In the genomic region with DNA sequence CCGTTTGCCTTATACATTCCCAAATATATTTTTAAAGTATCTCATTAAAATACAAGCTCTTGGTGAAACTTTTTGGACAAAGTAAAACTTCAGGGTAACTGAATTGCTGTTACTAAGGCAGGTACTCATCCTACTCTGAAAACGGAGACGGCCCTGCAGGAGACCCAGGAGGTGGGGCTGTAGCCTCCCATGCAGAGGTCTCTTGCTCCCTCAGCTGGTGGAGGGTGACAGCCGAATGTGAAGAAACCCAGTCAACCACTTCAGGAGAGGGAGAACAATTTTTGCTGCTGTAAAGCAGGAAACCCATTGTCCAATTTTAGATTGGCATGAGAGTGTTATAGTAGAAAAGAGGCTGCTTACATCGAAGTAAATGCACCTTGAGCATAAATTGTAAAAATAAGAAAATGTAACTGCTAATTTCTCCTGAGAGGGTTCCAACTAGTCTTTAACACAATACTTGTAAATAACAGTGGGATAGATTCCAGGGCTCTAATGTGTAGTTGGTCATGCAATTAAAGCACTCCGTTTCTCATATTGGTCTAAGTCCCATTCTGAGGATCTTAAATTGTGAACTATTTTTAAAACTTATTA, we compare ENCODE assay signal across 8 cellular contexts. TPM values are rescaled to one million over a fixed set of nuclear protein-coding genes. Genes with fewer than 3 reads are reported as not detected.
DNase-seq lines count a peak whose midpoint lies in the region; ATAC-seq, FAIRE-seq and TF ChIP-seq lines count a peak whose summit lies in the region.
"Not testable (repeated sequence)": the region's sequence is repeated elsewhere in the genome, so short reads cannot be mapped to it uniquely, and the experiment has no call there.

No MANE protein-coding gene starts in this region.

- BruUV-seq in Calu3 (replicated peaks; lab: Mats Ljungman, UMichigan); HepG2 (replicated peaks; lab: Mats Ljungman, UMichigan): not testable (repeated sequence)

- in situ Hi-C loops in HepG2 (cut with HindIII; ENCODE audit: extremely low pct_ligation_motif_present, low pct_unique_long_range_greater_than_20kb) = not testable (repeated sequence)

- H3K9me3 ChIP-seq in HepG2 (ENCODE audit: low read length) = not testable (repeated sequence)

- not testable (repeated sequence) for H2AFZ ChIP-seq in HepG2 (ENCODE audit: low read length)

- peak; percentile 71 for DNase-seq in Calu3
- DNase-seq in NCI-H69 (lab: John Stamatoyannopoulos, UW) = peak; percentile 94
- DNase-seq in activated CD4-positive, alpha-beta T cell treated with anti-CD3 and anti-CD28 coated beads for 48 hours = peak; percentile 63
- not testable (repeated sequence) for DNase-seq in chondrocyte (ENCODE audit: low spot score)
- peak; percentile 45 for DNase-seq in HepG2 (ENCODE audit: low spot score)
- DNase-seq in stimulated activated CD8-positive, alpha-beta memory T cell treated with anti-CD3 and anti-CD28 coated beads, Interleukin-12 subunit alpha, Interleukin-12 subunit beta, amount 100 ng/mL, for 1 hour (ENCODE audit: low read depth) = peak; percentile 18

- H3K27me3 ChIP-seq in HepG2 (ENCODE audit: control insufficient read depth in 1 of 2, insufficient read depth in 2 of 2, low read length in 2 of 2) = peaks cover 0 to 13% of the 10 kb centered on the region in 2 experiments; a peak in 2 of 5 replicates

- not testable (repeated sequence) for TF ChIP-seq CTCF in Calu3 (IDR thresholded peaks at IDR 0.05; ENCODE audit: unreplicated experiment)
- peak; percentile 73 for TF ChIP-seq CTCF in chondrocyte (IDR thresholded peaks at IDR 0.05)
- peak; percentile 72 for TF ChIP-seq CTCF in HepG2 (CRISPR knock-in tag; IDR thresholded peaks at IDR 0.05)

- not testable (repeated sequence) for H3K36me3 ChIP-seq in HepG2 (replicated peaks in 1 of 2; ENCODE audit: control insufficient read depth in 1 of 2, insufficient read depth in 2 of 2, low read length in 2 of 2)

- not testable (repeated sequence) for H3K4me2 ChIP-seq in HepG2 (ENCODE audit: low read depth, low read length)

- CTCF ChIA-PET in Calu3 (lab: Charles Lee); HepG2 (lab: Yijun Ruan, JAX; ENCODE audit: low intra/inter-chr PET ratio, low total read pairs): not testable (repeated sequence)

- not testable (repeated sequence) for H3K36me3 Mint-ChIP-seq in Calu3 (ENCODE audit: insufficient read depth, unreplicated experiment); chondrocyte (ENCODE audit: low read depth)

- not testable (repeated sequence) for H4K20me1 ChIP-seq in HepG2 (ENCODE audit: insufficient read depth, low read length)

- peak overlapping the region; percentile 62 for H3K4me3 Mint-ChIP-seq in Calu3 (ENCODE audit: low read depth, unreplicated experiment)
- not testable (repeated sequence) for H3K4me3 Mint-ChIP-seq in chondrocyte (ENCODE audit: unreplicated experiment)

- not testable (repeated sequence) for H3K27ac Mint-ChIP-seq in Calu3 (ENCODE audit: unreplicated experiment); chondrocyte (ENCODE audit: unreplicated experiment)

- not testable (repeated sequence) for H3K4me3 ChIP-seq in HepG2 (replicated peaks in 1 of 3; ENCODE audit: insufficient read depth in 1 of 3, low read depth in 2 of 3, low read length in 3 of 3)

- TF ChIP-seq RAD21 in HepG2 (CRISPR knock-in tag; IDR thresholded peaks at IDR 0.05) = peak; percentile 75

- H3K4me1 ChIP-seq in HepG2 (ENCODE audit: insufficient read depth, low read length) = peaks cover 17% of the 10 kb centered on the region

- not testable (repeated sequence) for H3K9ac ChIP-seq in HepG2 (ENCODE audit: insufficient read depth, low read depth, low read length)

- H3K9me3 Mint-ChIP-seq in Calu3 (ENCODE audit: low read depth, unreplicated experiment); chondrocyte (ENCODE audit: low read depth): not testable (repeated sequence)

- POLR2A ChIA-PET in HepG2 (lab: Yijun Ruan, JAX) = not testable (repeated sequence)

- peak; percentile 90 for ATAC-seq in GM21381 (IDR thresholded peaks at IDR 0.05; ENCODE audit: unreplicated experiment)
- ATAC-seq in HG03521 (IDR thresholded peaks at IDR 0.05; ENCODE audit: unreplicated experiment) = peak; percentile 87
- ATAC-seq in HepG2 = peak; percentile 99

- not testable (repeated sequence) for H3K27me3 Mint-ChIP-seq in Calu3 (ENCODE audit: unreplicated experiment)
- peaks cover 25% of the 10 kb centered on the region for H3K27me3 Mint-ChIP-seq in chondrocyte (ENCODE audit: low read depth)

- not testable (repeated sequence) for TF ChIP-seq EP300 in HepG2 (IDR thresholded peaks at IDR 0.05; ENCODE audit: low read depth in 2 of 2, low read length in 2 of 2); HepG2 (CRISPR knock-in tag; IDR thresholded peaks at IDR 0.05; ENCODE audit: borderline replicate concordance)

- 1% methylated on average over 5 of the region's 6 CpGs for WGBS in HepG2 (ENCODE audit: low lambda C conversion rate)

- intact Hi-C loops in Calu3 (cut with micrococcal nuclease; ENCODE audit: unreplicated experiment); HepG2 (cut with micrococcal nuclease; ENCODE audit: unreplicated experiment): not testable (repeated sequence)

- H3K27ac ChIP-seq in HepG2 (ENCODE audit: extremely low read length, insufficient read depth, low read length) = not testable (repeated sequence)

- H3K4me1 Mint-ChIP-seq in Calu3 (ENCODE audit: low read depth, unreplicated experiment); chondrocyte (ENCODE audit: low read depth): not testable (repeated sequence)

- H3K79me2 ChIP-seq in HepG2 (ENCODE audit: insufficient read depth, low read length) = not testable (repeated sequence)

- TF ChIP-seq POLR2A in HepG2 (IDR thresholded peaks at IDR 0.05; ENCODE audit: insufficient read depth in 1 of 2, low read depth in 2 of 2, low read length in 2 of 2) = not testable (repeated sequence)

- peak; percentile 53 for FAIRE-seq in HepG2 (lab: Jason Lieb, UNC)

TF ChIP-seq in HepG2, 621 proteins besides CTCF, POLR2A, EP300 and RAD21:
- TF ChIP-seq SMC3 (IDR thresholded peaks at IDR 0.05; ENCODE audit: low read length) (peak; percentile 16; the same call in 1 of the 2 replicates), KLF16 (CRISPR knock-in tag; IDR thresholded peaks at IDR 0.05) (0 out of 4 replicates have a peak, but pooled peaks of 1 of the 2 experiments have one; percentile 47), STAG1 (CRISPR knock-in tag; IDR thresholded peaks at IDR 0.05) (peak; percentile 81), SAP130 (CRISPR knock-in tag; IDR thresholded peaks at IDR 0.05; ENCODE audit: low read depth) (0 out of 2 replicates have a peak, but pooled peaks have one; percentile 21)
- TF ChIP-seq, protein P1, sequence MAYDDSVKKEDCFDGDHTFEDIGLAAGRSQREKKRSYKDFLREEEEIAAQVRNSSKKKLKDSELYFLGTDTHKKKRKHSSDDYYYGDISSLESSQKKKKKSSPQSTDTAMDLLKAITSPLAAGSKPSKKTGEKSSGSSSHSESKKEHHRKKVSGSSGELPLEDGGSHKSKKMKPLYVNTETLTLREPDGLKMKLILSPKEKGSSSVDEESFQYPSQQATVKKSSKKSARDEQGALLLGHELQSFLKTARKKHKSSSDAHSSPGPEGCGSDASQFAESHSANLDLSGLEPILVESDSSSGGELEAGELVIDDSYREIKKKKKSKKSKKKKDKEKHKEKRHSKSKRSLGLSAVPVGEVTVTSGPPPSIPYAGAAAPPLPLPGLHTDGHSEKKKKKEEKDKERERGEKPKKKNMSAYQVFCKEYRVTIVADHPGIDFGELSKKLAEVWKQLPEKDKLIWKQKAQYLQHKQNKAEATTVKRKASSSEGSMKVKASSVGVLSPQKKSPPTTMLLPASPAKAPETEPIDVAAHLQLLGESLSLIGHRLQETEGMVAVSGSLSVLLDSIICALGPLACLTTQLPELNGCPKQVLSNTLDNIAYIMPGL (CRISPR knock-in tag; IDR thresholded peaks at IDR 0.05; ENCODE audit: borderline replicate concordance in 1 of 2, low read depth in 1 of 2) = peak in 1 of 2 experiments; percentile 39; a peak in 1 of 4 replicates
TF ChIP-seq in HepG2: peak in this region for 5; not testable (repeated sequence) for 616.

RNA-seq across cellular contexts. Expression of a gene that starts 8.1 kb away (rescaled TPM):
- total RNA-seq in Calu3 (2022) = 31.2 and 33.6 TPM in 2 replicates
- 19.1 to 27.7 TPM (median 19.4 TPM) in 3 replicates for total RNA-seq in chondrocyte
- 22.4 and 30.5 TPM in 2 replicates for total RNA-seq in HepG2 (2016; rRNA removed; fragmentation: Illumina TruSeq; extraction: Trizol)
- total RNA-seq in HepG2 (2016; cell fraction: cytosol; rRNA removed; fragmentation: Illumina TruSeq; extraction: Trizol; ENCODE audit: low read depth) = 4.5 and 5.1 TPM in 2 replicates
- 21.4 and 29.0 TPM in 2 replicates for total RNA-seq in HepG2 (2016; cell fraction: insoluble cytoplasmic fraction; rRNA removed; fragmentation: Illumina TruSeq; extraction: Trizol)
- 7.2 and 8.7 TPM in 2 replicates for total RNA-seq in HepG2 (2016; cell fraction: membrane; rRNA removed; fragmentation: Illumina TruSeq; extraction: Trizol)
- total RNA-seq in HepG2 (2016; cell fraction: nucleus; rRNA removed; fragmentation: Illumina TruSeq; extraction: Trizol) = 38.9 and 39.1 TPM in 2 replicates
- polyA plus RNA-seq in HepG2 (2011; rRNA removed) = 8.6 and 10.2 TPM in 2 replicates
- 3.0 and 5.4 TPM in 2 replicates for polyA plus RNA-seq in HepG2 (2011; cell fraction: cytosol; rRNA removed)
- 9.1 and 9.7 TPM in 2 replicates for polyA plus RNA-seq in HepG2 (2011; cell fraction: nucleus; rRNA removed)
- polyA plus RNA-seq in HepG2 (2012) = 9.9 and 11.2 TPM in 2 replicates
- 0.54 and 0.57 TPM in 2 replicates for polyA plus RNA-seq in HepG2 (2016; cell fraction: cytosol; fragmentation: Illumina TruSeq; extraction: Trizol; ENCODE audit: low read depth)
- polyA plus RNA-seq in HepG2 (2016; cell fraction: insoluble cytoplasmic fraction; fragmentation: Illumina TruSeq; extraction: Trizol; ENCODE audit: low read depth) = 15.8 and 16.9 TPM in 2 replicates
- polyA plus RNA-seq in HepG2 (2016; cell fraction: membrane; fragmentation: Illumina TruSeq; extraction: Trizol; ENCODE audit: low read depth) = 1.6 and 1.8 TPM in 2 replicates
- polyA plus RNA-seq in HepG2 (2016; cell fraction: nucleus; fragmentation: Illumina TruSeq; extraction: Trizol; ENCODE audit: insufficient read depth, low read depth) = 32.7 and 34.2 TPM in 2 replicates
- 9.6 and 16.3 TPM in 2 replicates for polyA minus RNA-seq in HepG2 (2011; rRNA and poly(A)+ RNA removed; ENCODE audit: low replicate concordance)
- 10.8 and 13.7 TPM in 2 replicates for polyA minus RNA-seq in HepG2 (2011; cell fraction: cytosol; rRNA and poly(A)+ RNA removed)
- polyA minus RNA-seq in HepG2 (2011; cell fraction: nucleus; rRNA and poly(A)+ RNA removed) = 38.8 and 42.8 TPM in 2 replicates
